In genomic region chr1:206907304-206907991, GRCh38 we compare ENCODE assay signal across 13 cellular contexts. TPM values are rescaled to one million over a fixed set of nuclear protein-coding genes. Genes with fewer than 3 reads are reported as not detected.
DNase-seq lines count a peak whose midpoint lies in the region; ATAC-seq and TF ChIP-seq lines count a peak whose summit lies in the region.
"Had no signal": no experiment of that assay in that cellular context is flagged by ENCODE, and none has a peak within 500 bp of the region (broad histone marks: within the 10 kb centered on the region; RNA-seq: fewer than 3 reads in every experiment).

No MANE protein-coding gene starts in this region.

- H3K27me3 Mint-ChIP-seq in stimulated activated naive B cell treated with anti-CD40 and anti-IgM and Interleukin-4, amounts not matched to agents 10 μg/mL and 1 μg/mL and 100 μg/mL, for 72 hours, result no peaks in the 10 kb centered on the region

- H3K27ac Mint-ChIP-seq in stimulated activated naive B cell treated with anti-CD40 and anti-IgM and Interleukin-4, amounts not matched to agents 10 μg/mL and 1 μg/mL and 100 μg/mL, for 72 hours, result peak overlapping the region; percentile 82

- peak overlapping the region in 1 of 2 donors; percentile 36 for H3K4me3 Mint-ChIP-seq in stimulated activated naive B cell treated with anti-CD40 and anti-IgM and Interleukin-4, amounts not matched to agents 10 μg/mL and 1 μg/mL and 100 μg/mL, for 72 hours

- POLR2A ChIA-PET in PC-9 (lab: Charles Lee; ENCODE audit: unreplicated experiment), result no interaction called here

- H3K4me1 ChIP-seq in cardiac muscle cell (ENCODE audit: low read depth), result no peaks in the 10 kb centered on the region
- peaks cover 4 to 35% (median 14%) of the 10 kb centered on the region in 9 donors for H3K4me1 ChIP-seq in heart right ventricle
- H3K4me1 ChIP-seq in PC-9 (replicated peaks; ENCODE audit: insufficient read depth), result peaks cover 23% of the 10 kb centered on the region
- H3K4me1 ChIP-seq in tibial nerve, result peaks cover 0 to 20% (median 13%) of the 10 kb centered on the region in 4 donors

- 80 to 81% methylated on average over 23 of the region's 23 CpGs for WGBS in heart right ventricle, 2 donors
- WGBS in tibial nerve, 2 donors, result 74 to 79% methylated on average over 21 to 23 of the region's 23 CpGs

- H3K9me3 ChIP-seq in cardiac muscle cell (ENCODE audit: low read depth) (no peaks in the 10 kb centered on the region), heart right ventricle (no peaks in the 10 kb centered on the region), PC-9 (ENCODE audit: insufficient read depth, low read depth) (no peaks in the 10 kb centered on the region), tibial nerve (no peaks in the 10 kb centered on the region)
- H3K9me3 ChIP-seq: left lung, upper lobe of left lung had no signal

- H3K4me1 Mint-ChIP-seq in stimulated activated naive B cell treated with anti-CD40 and anti-IgM and Interleukin-4, amounts not matched to agents 10 μg/mL and 1 μg/mL and 100 μg/mL, for 72 hours, result peaks cover 71 to 94% of the 10 kb centered on the region in 2 donors

- H3K27me3 ChIP-seq in cardiac muscle cell (peaks cover 48% of the 10 kb centered on the region), heart right ventricle (peaks cover 0 to 37% (median 12%) of the 10 kb centered on the region in 7 donors), PC-9 (ENCODE audit: insufficient read depth, low read depth) (no peaks in the 10 kb centered on the region), tibial nerve (peaks cover 0 to 34% of the 10 kb centered on the region in 2 donors)

- H3K9me2 ChIP-seq in PC-9 (ENCODE audit: insufficient read depth), result no peaks in the 10 kb centered on the region

- no peak overlapping the region for H2AFZ ChIP-seq in PC-9

- H3K9me3 Mint-ChIP-seq in stimulated activated naive B cell treated with anti-CD40 and anti-IgM and Interleukin-4, amounts not matched to agents 10 μg/mL and 1 μg/mL and 100 μg/mL, for 72 hours, result no peaks in the 10 kb centered on the region

- H3K79me2 ChIP-seq in PC-9 (ENCODE audit: low read depth), result no peaks in the 10 kb centered on the region

- H3K27ac ChIP-seq in cardiac muscle cell (no peak overlapping the region), heart right ventricle (no peak overlapping the region), PC-9 (no peak overlapping the region), tibial nerve (no peak overlapping the region)
- H3K27ac ChIP-seq: left lung, upper lobe of left lung had no signal

- DNase-seq in cardiac muscle cell (ENCODE audit: low read depth in 1 of 2, low spot score in 1 of 2) (peak in 1 of 2 donors; percentile 71), heart right ventricle (no peak), PC-9 (no peak), fibroblast of the aortic adventitia (ENCODE audit: low read depth) (no peak), ACHN (no peak), tibial nerve (ENCODE audit: low spot score in 2 of 2) (no peak)
- no peak for DNase-seq in stimulated activated naive B cell treated with anti-CD40 and anti-IgM and Interleukin-4, amounts not matched to agents 10 μg/mL and 1 μg/mL and 100 μg/mL, for 72 hours
- DNase-seq: DMS79, left lung had no signal

- no peak overlapping the region for H3K4me2 ChIP-seq in PC-9

- no peak for TF ChIP-seq EP300 in tibial nerve (IDR thresholded peaks at IDR 0.05)

- CTCF ChIA-PET in PC-9 (lab: Charles Lee), result no interaction called here

- intact Hi-C loops in heart right ventricle (cut with DNase I) (loop anchor here in 1 of 10 donors (10.0 kb wide), 1 partner anchor 413 kb away; no protein-coding TSS in a partner anchor), PC-9 (cut with micrococcal nuclease; ENCODE audit: unreplicated experiment) (no loop called here)

- in situ Hi-C loops in ACHN (cut with HindIII; ENCODE audit: low pct_ligation_motif_present, low pct_unique_long_range_greater_than_20kb, low sequenced_read_pairs), result no loop called here

- H3K4me3 ChIP-seq in cardiac muscle cell, result no peak overlapping the region
- H3K4me3 ChIP-seq in heart right ventricle, result no peak overlapping the region
- H3K4me3 ChIP-seq in PC-9, result no peak overlapping the region
- H3K4me3 ChIP-seq in fibroblast of the aortic adventitia (ENCODE audit: low read depth, low read length), result no peak overlapping the region
- H3K4me3 ChIP-seq in tibial nerve, result no peak overlapping the region
- H3K4me3 ChIP-seq: left lung, upper lobe of left lung had no signal

- no peaks in the 10 kb centered on the region for H4K20me1 ChIP-seq in PC-9 (ENCODE audit: insufficient read depth)

- H3K36me3 Mint-ChIP-seq in stimulated activated naive B cell treated with anti-CD40 and anti-IgM and Interleukin-4, amounts not matched to agents 10 μg/mL and 1 μg/mL and 100 μg/mL, for 72 hours, result peaks cover 61 to 79% of the 10 kb centered on the region in 2 donors

- no peaks in the 10 kb centered on the region for H3K36me3 ChIP-seq in cardiac muscle cell
- peaks cover 0 to 5% (median 0%) of the 10 kb centered on the region in 9 donors for H3K36me3 ChIP-seq in heart right ventricle
- no peaks in the 10 kb centered on the region for H3K36me3 ChIP-seq in PC-9 (ENCODE audit: low read depth)
- H3K36me3 ChIP-seq in tibial nerve, result no peaks in the 10 kb centered on the region
- H3K36me3 ChIP-seq: left lung, upper lobe of left lung had no signal

- ATAC-seq in heart right ventricle, result no peak
- no peak for ATAC-seq in stimulated activated naive B cell treated with anti-CD40 and anti-IgM and Interleukin-4, amounts not matched to agents 10 μg/mL and 1 μg/mL and 100 μg/mL, for 72 hours (replicated peaks)
- ATAC-seq in GM21576 (IDR thresholded peaks at IDR 0.05; ENCODE audit: unreplicated experiment), result no peak
- ATAC-seq: left lung had no signal

- no TSS peak for BruUV-seq in PC-9 (replicated peaks; lab: Mats Ljungman, UMichigan)

- peak; percentile 38 for TF ChIP-seq CTCF in cardiac muscle cell (IDR thresholded peaks at IDR 0.05; ENCODE audit: low read depth, low read length)
- TF ChIP-seq CTCF in heart right ventricle (IDR thresholded peaks at IDR 0.05), result peak in 2 of 9 donors; percentile 11 to 23
- TF ChIP-seq CTCF in PC-9 (conservative IDR thresholded peaks at IDR 0.05), result peak; percentile 35; the same call in 1 of the 2 replicates
- TF ChIP-seq CTCF in fibroblast of the aortic adventitia (IDR thresholded peaks at IDR 0.05; ENCODE audit: insufficient read depth, low read length), result peak; percentile 7
- no peak for TF ChIP-seq CTCF in tibial nerve (IDR thresholded peaks at IDR 0.05)

- H3F3A ChIP-seq in PC-9 (ENCODE audit: insufficient read depth, low read depth), result peaks cover 33% of the 10 kb centered on the region; the same call in 1 of the 2 replicates

- no peak for TF ChIP-seq POLR2A in tibial nerve (IDR thresholded peaks at IDR 0.05)

RNA-seq across cellular contexts. Expression of gene IL24, which starts 10.2 kb away (rescaled TPM):
- total RNA-seq in cardiac muscle cell (not detected in 2 replicates), heart right ventricle (not detected), PC-9 (2021) (not detected in 2 replicates), fibroblast of the aortic adventitia (ENCODE audit: low replicate concordance) (not detected in 2 replicates), tibial nerve (not detected)
- polyA plus RNA-seq in cardiac muscle cell (not detected in 2 replicates), heart right ventricle (under 1 TPM in 1 of 2 donors, not detected in 1; 0.26 TPM)
- total RNA-seq: dermis microvascular lymphatic vessel endothelial cell had no signal

RNA-seq across cellular contexts. Expression of gene FCMR, which starts 14.3 kb away (rescaled TPM):
- total RNA-seq in cardiac muscle cell (not detected in 2 replicates), heart right ventricle (10 to 100 TPM in 1 of 10 donors, 1 to 10 TPM in 9; 1.3 to 13.4 (median 3.7) TPM), PC-9 (2021) (0.63 and 1.2 TPM in 2 replicates), fibroblast of the aortic adventitia (ENCODE audit: low replicate concordance) (not detected in 2 replicates), tibial nerve (1 to 10 TPM; 1.8 to 3.1 (median 2.6) TPM)
- polyA plus RNA-seq in cardiac muscle cell (not detected in 2 replicates), heart right ventricle (1 to 10 TPM in 1 of 2 donors, under 1 TPM in 1; 0.37 to 2.8 TPM)
- total RNA-seq: dermis microvascular lymphatic vessel endothelial cell had no signal

RNA-seq across cellular contexts. Expression of gene PIGR, which starts 38.8 kb away (rescaled TPM):
- total RNA-seq in cardiac muscle cell (not detected in 2 replicates), heart right ventricle (under 1 TPM in 2 of 10 donors, not detected in 8; 0.10 to 0.11 TPM), PC-9 (2021) (0.10 TPM in 1 of 2 replicates, not detected in the other), fibroblast of the aortic adventitia (ENCODE audit: low replicate concordance) (not detected in 2 replicates), tibial nerve (under 1 TPM in 1 of 4 donors, not detected in 3; 0.22 TPM)
- polyA plus RNA-seq in cardiac muscle cell (not detected in 2 replicates), heart right ventricle (under 1 TPM in 1 of 2 donors, not detected in 1; 0.01 TPM)
- total RNA-seq: dermis microvascular lymphatic vessel endothelial cell had no signal

RNA-seq across cellular contexts. Expression of gene IL20, which starts 42.0 kb away (rescaled TPM):
- not detected in 2 replicates for total RNA-seq in cardiac muscle cell
- polyA plus RNA-seq in cardiac muscle cell, result not detected in 2 replicates
- not detected for total RNA-seq in heart right ventricle
- polyA plus RNA-seq in heart right ventricle, result not detected
- not detected in 2 replicates for total RNA-seq in PC-9 (2021)
- not detected in 2 replicates for total RNA-seq in fibroblast of the aortic adventitia (ENCODE audit: low replicate concordance)
- not detected for total RNA-seq in tibial nerve
- total RNA-seq: activated CD8-positive, alpha-beta memory T cell treated with anti-CD3 and anti-CD28 coated beads for 36 hours; dermis microvascular lymphatic vessel endothelial cell; left lung; upper lobe of left lung had no signal

Comparison
In these comparisons a context has a peak if more than half of its experiments do, and no peak if none do; other contexts are left out.
1. CTCF ChIP-seq: peak in cardiac muscle cell (single experiment), PC-9 (single experiment) and fibroblast of the aortic adventitia (single experiment); none in tibial nerve (0 of 5).